ENCODE assay signal across 8 cellular contexts in the genomic region with DNA sequence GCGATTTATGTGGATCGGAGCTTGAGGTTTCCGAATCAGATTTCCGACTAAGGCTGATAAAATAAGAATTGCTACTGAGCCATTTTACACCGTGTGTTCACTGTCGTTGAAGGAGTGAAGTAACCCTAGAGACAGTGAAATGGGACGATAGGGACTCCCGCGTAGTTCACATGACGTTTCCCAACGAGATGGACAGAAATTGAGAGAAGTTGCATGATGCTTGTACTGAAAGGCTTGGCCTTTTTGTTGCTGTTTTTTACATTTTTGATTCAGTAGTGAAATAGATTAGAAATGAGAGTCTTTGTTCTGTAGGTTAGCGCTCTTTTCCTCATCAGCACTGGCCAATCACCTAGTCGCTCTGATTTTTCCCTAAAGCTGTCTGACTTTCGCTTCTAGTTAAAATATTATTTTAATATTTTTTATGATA. TPM values are rescaled to one million over a fixed set of nuclear protein-coding genes. Genes with fewer than 3 reads are reported as not detected.
A peak's percentile ranks its signal among the peaks of the same experiment; 100 is the strongest.
DNase-seq lines count a peak whose midpoint lies in the region; ATAC-seq and TF ChIP-seq lines count a peak whose summit lies in the region.

No MANE protein-coding gene starts in this region.

- WGBS in lung, 2 donors, result 1% methylated on average over 14 of the region's 14 CpGs
- under 1% methylated on average over 14 of the region's 14 CpGs for WGBS in urinary bladder

- H3K4me3 ChIP-seq in right atrium auricular region (peak overlapping the region; percentile 95 to 99), astrocyte of the spinal cord (ENCODE audit: low read depth, low read length) (peak overlapping the region; percentile 98), lung (peak overlapping the region; percentile 100), urinary bladder (ENCODE audit: low read depth, low read length) (peak overlapping the region; percentile 86)

- intact Hi-C loops in Right ventricle myocardium inferior (cut with DNase I), result loop anchor here (10.0 kb wide), 1 partner anchor 50 kb away; no protein-coding TSS in a partner anchor

- in situ Hi-C loops in astrocyte of the spinal cord (cut with HindIII; ENCODE audit: low sequenced_read_pairs), result no loop called here

- H3K27ac ChIP-seq in right atrium auricular region, result peak overlapping the region; percentile 99 to 100
- peak overlapping the region in 1 of 2 donors; percentile 100 for H3K27ac ChIP-seq in lung (ENCODE audit: low read depth in 1 of 2, low read length in 1 of 2)
- peak overlapping the region; percentile 92 for H3K27ac ChIP-seq in urinary bladder (ENCODE audit: low read depth)

- ATAC-seq in Right ventricle myocardium inferior (no peak), lung (ENCODE audit: insufficient read depth, low FRiP score) (no peak)

- DNase-seq in right atrium auricular region (ENCODE audit: low spot score), result no peak
- DNase-seq in Right ventricle myocardium inferior (ENCODE audit: missing footprints), result no peak
- no peak for DNase-seq in astrocyte of the spinal cord (ENCODE audit: low read depth, low spot score)
- DNase-seq in lung (ENCODE audit: low spot score), result no peak
- no peak for DNase-seq in NCI-H2227 treated with DMSO at 0.1 percent for 48 hours (lab: John Stamatoyannopoulos, UW)
- DNase-seq in DMS53 treated with DMSO at 0.1 percent for 48 hours (lab: John Stamatoyannopoulos, UW; ENCODE audit: unreplicated experiment), result no peak
- DNase-seq in glomerular visceral epithelial cell (ENCODE audit: extremely low spot score), result no peak

- H3K9me3 ChIP-seq in right atrium auricular region, result no peaks in the 10 kb centered on the region
- H3K9me3 ChIP-seq in lung (ENCODE audit: control insufficient read depth in 2 of 2, insufficient read depth in 1 of 2, low read length in 1 of 2), result no peaks in the 10 kb centered on the region

- TF ChIP-seq CTCF in right atrium auricular region (IDR thresholded peaks at IDR 0.05) (no peak), astrocyte of the spinal cord (IDR thresholded peaks at IDR 0.05; ENCODE audit: low read depth, low read length) (no peak), lung (IDR thresholded peaks at IDR 0.05; ENCODE audit: control extremely low read depth, extremely low read depth) (no peak)

- H3K4me1 ChIP-seq in right atrium auricular region (peaks cover 0 to 47% of the 10 kb centered on the region in 2 donors), lung (ENCODE audit: control insufficient read depth in 2 of 2, insufficient read depth in 2 of 2, low read length in 2 of 2) (peaks cover 7 to 9% of the 10 kb centered on the region in 2 donors), urinary bladder (ENCODE audit: insufficient read depth) (no peaks in the 10 kb centered on the region)

- H3K36me3 ChIP-seq in right atrium auricular region, result no peaks in the 10 kb centered on the region
- no peaks in the 10 kb centered on the region for H3K36me3 ChIP-seq in lung (ENCODE audit: control insufficient read depth in 2 of 2, insufficient read depth in 2 of 2, low read length in 2 of 2)
- H3K36me3 ChIP-seq in urinary bladder (ENCODE audit: insufficient read depth), result no peaks in the 10 kb centered on the region

- no peaks in the 10 kb centered on the region for H3K27me3 ChIP-seq in right atrium auricular region
- H3K27me3 ChIP-seq in lung (ENCODE audit: control insufficient read depth, insufficient read depth), result no peaks in the 10 kb centered on the region

RNA-seq across cellular contexts. Expression of gene KHDRBS1, which starts 1.3 kb away (rescaled TPM):
- total RNA-seq in right atrium auricular region, result 10 to 100 TPM; 44.5 to 47.2 TPM
- 59.6 TPM for total RNA-seq in Right ventricle myocardium inferior
- total RNA-seq in lung, result 100 to 1,000 TPM; 104 to 138 TPM
- 10 to 100 TPM; 51.7 to 60.6 TPM for polyA plus RNA-seq in lung
- total RNA-seq in urinary bladder, result 84.8 TPM
- polyA plus RNA-seq in urinary bladder, result 85.0 TPM

RNA-seq across cellular contexts. Expression of gene TMEM39B, which starts 57.8 kb away (rescaled TPM):
- total RNA-seq in right atrium auricular region, result 1 to 10 TPM; 3.2 to 5.0 TPM
- 7.1 TPM for total RNA-seq in Right ventricle myocardium inferior
- total RNA-seq in lung, result 10 to 100 TPM in 1 of 2 donors, 1 to 10 TPM in 1; 7.6 to 23.8 TPM
- polyA plus RNA-seq in lung, result 10 to 100 TPM; 12.3 to 14.8 TPM
- total RNA-seq in urinary bladder, result 4.2 TPM
- 16.0 TPM for polyA plus RNA-seq in urinary bladder
